In the genomic region with DNA sequence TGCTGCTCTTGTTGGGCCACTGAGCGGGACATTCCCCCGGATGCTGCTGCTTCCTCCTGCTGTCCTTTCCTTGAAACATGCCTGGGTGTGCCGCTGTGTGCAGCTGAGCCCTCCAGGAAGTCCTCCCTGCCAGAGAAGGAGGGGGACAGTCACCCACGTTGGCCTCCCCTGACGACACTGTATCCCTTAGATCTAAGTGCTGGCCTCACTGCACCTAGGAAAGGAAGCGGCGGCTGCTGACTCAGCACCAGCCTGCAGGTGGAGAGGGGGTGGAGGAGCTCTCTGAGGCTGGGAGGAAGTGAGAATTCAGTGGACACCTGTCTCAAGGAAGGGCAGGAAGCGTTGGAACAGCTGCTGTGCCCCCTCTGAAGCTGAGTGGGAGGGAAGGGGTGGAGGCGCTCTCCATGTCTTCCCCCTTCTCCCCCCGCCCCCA, we compare ENCODE assay signal across 1 cellular context.
TF ChIP-seq lines count a peak whose summit lies in the region.

No MANE protein-coding gene starts in this region.

TF ChIP-seq in K562, 482 proteins besides CTCF, POLR2A, EP300 and RAD21 (continued from another document):
- TF ChIP-seq ZFPM2 (CRISPR knock-in tag; IDR thresholded peaks at IDR 0.05) (no peak), MBD2 (IDR thresholded peaks at IDR 0.05; ENCODE audit: borderline replicate concordance, low read depth) (no peak), KAT2B (IDR thresholded peaks at IDR 0.05; ENCODE audit: low read depth, low read length) (no peak), ELF4 (CRISPR knock-in tag; IDR thresholded peaks at IDR 0.05) (no peak), CBX2 (IDR thresholded peaks at IDR 0.05; ENCODE audit: insufficient read depth, low read length, poor library complexity, severe bottlenecking) (no peak), CHD4 (IDR thresholded peaks at IDR 0.05; ENCODE audit: insufficient read depth, insufficient replicate concordance, low read depth, low read length, poor library complexity, severe bottlenecking) (no peak), ZNF263 (CRISPR knock-in tag; IDR thresholded peaks at IDR 0.05; ENCODE audit: borderline replicate concordance) (no peak), KLF10 (CRISPR knock-in tag; IDR thresholded peaks at IDR 0.05) (no peak), KDM5B (IDR thresholded peaks at IDR 0.05; ENCODE audit: insufficient replicate concordance, low read depth, low read length) (no peak), MTA2 (IDR thresholded peaks at IDR 0.05; ENCODE audit: low read depth) (no peak), C11orf30 (IDR thresholded peaks at IDR 0.05; ENCODE audit: low read depth) (peak; percentile 82), MAFF (IDR thresholded peaks at IDR 0.05; ENCODE audit: low read length) (peak; percentile 11; the same call in 1 of the 2 replicates), BRD9 (IDR thresholded peaks at IDR 0.05; ENCODE audit: low read depth, partially characterized antibody) (no peak), TOE1 (IDR thresholded peaks at IDR 0.05; ENCODE audit: borderline replicate concordance) (no peak), TOE1 (CRISPR knock-in tag; IDR thresholded peaks at IDR 0.05; ENCODE audit: borderline replicate concordance, low read depth) (no peak), SPI1 (IDR thresholded peaks at IDR 0.05; ENCODE audit: borderline replicate concordance, low read depth, low read length) (peak; percentile 20; the same call in 1 of the 2 replicates), POLR2AphosphoS2 (IDR thresholded peaks at IDR 0.05; ENCODE audit: low read length) (no peak), TAF15 (IDR thresholded peaks at IDR 0.05; ENCODE audit: low read depth, low read length) (no peak), GABPA (tag; conservative IDR thresholded peaks at IDR 0.05; ENCODE audit: low read depth) (peak; percentile 23; the same call in 1 of the 2 replicates), MAX (CRISPR knock-in tag; IDR thresholded peaks at IDR 0.05) (no peak), ZNF551 (CRISPR knock-in tag; IDR thresholded peaks at IDR 0.05) (no peak), FOXK2 (conservative IDR thresholded peaks at IDR 0.05 in 1 of 2, IDR thresholded peaks at IDR 0.05 in 1 of 2; ENCODE audit: low read depth in 2 of 2) (no peak)
- TF ChIP-seq, protein P1, sequence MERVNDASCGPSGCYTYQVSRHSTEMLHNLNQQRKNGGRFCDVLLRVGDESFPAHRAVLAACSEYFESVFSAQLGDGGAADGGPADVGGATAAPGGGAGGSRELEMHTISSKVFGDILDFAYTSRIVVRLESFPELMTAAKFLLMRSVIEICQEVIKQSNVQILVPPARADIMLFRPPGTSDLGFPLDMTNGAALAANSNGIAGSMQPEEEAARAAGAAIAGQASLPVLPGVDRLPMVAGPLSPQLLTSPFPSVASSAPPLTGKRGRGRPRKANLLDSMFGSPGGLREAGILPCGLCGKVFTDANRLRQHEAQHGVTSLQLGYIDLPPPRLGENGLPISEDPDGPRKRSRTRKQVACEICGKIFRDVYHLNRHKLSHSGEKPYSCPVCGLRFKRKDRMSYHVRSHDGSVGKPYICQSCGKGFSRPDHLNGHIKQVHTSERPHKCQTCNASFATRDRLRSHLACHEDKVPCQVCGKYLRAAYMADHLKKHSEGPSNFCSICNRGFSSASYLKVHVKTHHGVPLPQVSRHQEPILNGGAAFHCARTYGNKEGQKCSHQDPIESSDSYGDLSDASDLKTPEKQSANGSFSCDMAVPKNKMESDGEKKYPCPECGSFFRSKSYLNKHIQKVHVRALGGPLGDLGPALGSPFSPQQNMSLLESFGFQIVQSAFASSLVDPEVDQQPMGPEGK (CRISPR knock-in tag; IDR thresholded peaks at IDR 0.05; ENCODE audit: borderline replicate concordance), result no peak
- TF ChIP-seq, protein P2, sequence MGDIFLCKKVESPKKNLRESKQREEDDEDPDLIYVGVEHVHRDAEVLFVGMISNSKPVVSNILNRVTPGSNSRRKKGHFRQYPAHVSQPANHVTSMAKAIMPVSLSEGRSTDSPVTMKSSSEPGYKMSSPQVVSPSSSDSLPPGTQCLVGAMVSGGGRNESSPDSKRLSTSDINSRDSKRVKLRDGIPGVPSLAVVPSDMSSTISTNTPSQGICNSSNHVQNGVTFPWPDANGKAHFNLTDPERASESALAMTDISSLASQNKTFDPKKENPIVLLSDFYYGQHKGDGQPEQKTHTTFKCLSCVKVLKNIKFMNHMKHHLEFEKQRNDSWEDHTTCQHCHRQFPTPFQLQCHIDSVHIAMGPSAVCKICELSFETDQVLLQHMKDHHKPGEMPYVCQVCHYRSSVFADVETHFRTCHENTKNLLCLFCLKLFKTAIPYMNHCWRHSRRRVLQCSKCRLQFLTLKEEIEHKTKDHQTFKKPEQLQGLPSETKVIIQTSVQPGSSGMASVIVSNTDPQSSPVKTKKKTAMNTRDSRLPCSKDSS (IDR thresholded peaks at IDR 0.05; ENCODE audit: low read depth, partially characterized antibody), result no peak
- TF ChIP-seq, protein P3, sequence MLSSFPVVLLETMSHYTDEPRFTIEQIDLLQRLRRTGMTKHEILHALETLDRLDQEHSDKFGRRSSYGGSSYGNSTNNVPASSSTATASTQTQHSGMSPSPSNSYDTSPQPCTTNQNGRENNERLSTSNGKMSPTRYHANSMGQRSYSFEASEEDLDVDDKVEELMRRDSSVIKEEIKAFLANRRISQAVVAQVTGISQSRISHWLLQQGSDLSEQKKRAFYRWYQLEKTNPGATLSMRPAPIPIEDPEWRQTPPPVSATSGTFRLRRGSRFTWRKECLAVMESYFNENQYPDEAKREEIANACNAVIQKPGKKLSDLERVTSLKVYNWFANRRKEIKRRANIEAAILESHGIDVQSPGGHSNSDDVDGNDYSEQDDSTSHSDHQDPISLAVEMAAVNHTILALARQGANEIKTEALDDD (IDR thresholded peaks at IDR 0.05), result no peak
- TF ChIP-seq, protein P4, sequence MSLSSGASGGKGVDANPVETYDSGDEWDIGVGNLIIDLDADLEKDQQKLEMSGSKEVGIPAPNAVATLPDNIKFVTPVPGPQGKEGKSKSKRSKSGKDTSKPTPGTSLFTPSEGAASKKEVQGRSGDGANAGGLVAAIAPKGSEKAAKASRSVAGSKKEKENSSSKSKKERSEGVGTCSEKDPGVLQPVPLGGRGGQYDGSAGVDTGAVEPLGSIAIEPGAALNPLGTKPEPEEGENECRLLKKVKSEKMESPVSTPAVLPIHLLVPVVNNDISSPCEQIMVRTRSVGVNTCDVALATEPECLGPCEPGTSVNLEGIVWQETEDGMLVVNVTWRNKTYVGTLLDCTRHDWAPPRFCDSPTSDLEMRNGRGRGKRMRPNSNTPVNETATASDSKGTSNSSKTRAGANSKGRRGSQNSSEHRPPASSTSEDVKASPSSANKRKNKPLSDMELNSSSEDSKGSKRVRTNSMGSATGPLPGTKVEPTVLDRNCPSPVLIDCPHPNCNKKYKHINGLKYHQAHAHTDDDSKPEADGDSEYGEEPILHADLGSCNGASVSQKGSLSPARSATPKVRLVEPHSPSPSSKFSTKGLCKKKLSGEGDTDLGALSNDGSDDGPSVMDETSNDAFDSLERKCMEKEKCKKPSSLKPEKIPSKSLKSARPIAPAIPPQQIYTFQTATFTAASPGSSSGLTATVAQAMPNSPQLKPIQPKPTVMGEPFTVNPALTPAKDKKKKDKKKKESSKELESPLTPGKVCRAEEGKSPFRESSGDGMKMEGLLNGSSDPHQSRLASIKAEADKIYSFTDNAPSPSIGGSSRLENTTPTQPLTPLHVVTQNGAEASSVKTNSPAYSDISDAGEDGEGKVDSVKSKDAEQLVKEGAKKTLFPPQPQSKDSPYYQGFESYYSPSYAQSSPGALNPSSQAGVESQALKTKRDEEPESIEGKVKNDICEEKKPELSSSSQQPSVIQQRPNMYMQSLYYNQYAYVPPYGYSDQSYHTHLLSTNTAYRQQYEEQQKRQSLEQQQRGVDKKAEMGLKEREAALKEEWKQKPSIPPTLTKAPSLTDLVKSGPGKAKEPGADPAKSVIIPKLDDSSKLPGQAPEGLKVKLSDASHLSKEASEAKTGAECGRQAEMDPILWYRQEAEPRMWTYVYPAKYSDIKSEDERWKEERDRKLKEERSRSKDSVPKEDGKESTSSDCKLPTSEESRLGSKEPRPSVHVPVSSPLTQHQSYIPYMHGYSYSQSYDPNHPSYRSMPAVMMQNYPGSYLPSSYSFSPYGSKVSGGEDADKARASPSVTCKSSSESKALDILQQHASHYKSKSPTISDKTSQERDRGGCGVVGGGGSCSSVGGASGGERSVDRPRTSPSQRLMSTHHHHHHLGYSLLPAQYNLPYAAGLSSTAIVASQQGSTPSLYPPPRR (CRISPR knock-in tag; IDR thresholded peaks at IDR 0.05; ENCODE audit: borderline replicate concordance), result no peak
- TF ChIP-seq, protein P5, sequence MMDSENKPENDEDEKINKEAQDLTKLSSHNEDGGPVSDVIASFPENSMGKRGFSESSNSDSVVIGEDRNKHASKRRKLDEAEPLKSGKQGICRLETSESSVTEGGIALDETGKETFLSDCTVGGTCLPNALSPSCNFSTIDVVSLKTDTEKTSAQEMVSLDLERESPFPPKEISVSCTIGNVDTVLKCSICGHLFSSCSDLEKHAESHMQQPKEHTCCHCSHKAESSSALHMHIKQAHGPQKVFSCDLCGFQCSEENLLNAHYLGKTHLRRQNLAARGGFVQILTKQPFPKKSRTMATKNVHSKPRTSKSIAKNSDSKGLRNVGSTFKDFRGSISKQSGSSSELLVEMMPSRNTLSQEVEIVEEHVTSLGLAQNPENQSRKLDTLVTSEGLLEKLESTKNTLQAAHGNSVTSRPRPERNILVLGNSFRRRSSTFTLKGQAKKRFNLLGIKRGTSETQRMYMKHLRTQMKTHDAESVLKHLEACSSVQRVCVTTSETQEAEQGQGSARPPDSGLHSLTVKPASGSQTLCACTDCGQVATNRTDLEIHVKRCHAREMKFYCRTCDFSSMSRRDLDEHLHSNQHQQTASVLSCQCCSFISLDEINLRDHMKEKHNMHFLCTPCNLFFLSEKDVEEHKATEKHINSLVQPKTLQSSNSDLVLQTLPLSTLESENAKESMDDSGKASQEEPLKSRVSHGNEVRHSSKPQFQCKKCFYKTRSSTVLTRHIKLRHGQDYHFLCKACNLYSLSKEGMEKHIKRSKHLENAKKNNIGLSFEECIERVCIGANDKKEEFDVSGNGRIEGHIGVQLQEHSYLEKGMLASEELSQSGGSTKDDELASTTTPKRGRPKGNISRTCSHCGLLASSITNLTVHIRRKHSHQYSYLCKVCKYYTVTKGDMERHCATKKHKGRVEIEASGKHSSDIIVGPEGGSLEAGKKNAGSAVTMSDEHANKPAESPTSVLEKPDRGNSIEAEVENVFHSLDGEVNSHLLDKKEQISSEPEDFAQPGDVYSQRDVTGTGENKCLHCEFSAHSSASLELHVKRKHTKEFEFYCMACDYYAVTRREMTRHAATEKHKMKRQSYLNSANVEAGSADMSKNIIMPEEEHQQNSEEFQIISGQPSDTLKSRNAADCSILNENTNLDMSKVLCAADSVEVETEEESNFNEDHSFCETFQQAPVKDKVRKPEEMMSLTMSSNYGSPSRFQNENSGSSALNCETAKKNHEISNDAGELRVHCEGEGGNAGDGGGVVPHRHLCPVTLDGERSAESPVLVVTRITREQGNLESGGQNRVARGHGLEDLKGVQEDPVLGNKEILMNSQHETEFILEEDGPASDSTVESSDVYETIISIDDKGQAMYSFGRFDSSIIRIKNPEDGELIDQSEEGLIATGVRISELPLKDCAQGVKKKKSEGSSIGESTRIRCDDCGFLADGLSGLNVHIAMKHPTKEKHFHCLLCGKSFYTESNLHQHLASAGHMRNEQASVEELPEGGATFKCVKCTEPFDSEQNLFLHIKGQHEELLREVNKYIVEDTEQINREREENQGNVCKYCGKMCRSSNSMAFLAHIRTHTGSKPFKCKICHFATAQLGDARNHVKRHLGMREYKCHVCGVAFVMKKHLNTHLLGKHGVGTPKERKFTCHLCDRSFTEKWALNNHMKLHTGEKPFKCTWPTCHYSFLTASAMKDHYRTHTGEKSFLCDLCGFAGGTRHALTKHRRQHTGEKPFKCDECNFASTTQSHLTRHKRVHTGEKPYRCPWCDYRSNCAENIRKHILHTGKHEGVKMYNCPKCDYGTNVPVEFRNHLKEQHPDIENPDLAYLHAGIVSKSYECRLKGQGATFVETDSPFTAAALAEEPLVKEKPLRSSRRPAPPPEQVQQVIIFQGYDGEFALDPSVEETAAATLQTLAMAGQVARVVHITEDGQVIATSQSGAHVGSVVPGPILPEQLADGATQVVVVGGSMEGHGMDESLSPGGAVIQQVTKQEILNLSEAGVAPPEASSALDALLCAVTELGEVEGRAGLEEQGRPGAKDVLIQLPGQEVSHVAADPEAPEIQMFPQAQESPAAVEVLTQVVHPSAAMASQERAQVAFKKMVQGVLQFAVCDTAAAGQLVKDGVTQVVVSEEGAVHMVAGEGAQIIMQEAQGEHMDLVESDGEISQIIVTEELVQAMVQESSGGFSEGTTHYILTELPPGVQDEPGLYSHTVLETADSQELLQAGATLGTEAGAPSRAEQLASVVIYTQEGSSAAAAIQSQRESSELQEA (IDR thresholded peaks at IDR 0.05; ENCODE audit: low read depth), result no peak
- TF ChIP-seq, protein P6, sequence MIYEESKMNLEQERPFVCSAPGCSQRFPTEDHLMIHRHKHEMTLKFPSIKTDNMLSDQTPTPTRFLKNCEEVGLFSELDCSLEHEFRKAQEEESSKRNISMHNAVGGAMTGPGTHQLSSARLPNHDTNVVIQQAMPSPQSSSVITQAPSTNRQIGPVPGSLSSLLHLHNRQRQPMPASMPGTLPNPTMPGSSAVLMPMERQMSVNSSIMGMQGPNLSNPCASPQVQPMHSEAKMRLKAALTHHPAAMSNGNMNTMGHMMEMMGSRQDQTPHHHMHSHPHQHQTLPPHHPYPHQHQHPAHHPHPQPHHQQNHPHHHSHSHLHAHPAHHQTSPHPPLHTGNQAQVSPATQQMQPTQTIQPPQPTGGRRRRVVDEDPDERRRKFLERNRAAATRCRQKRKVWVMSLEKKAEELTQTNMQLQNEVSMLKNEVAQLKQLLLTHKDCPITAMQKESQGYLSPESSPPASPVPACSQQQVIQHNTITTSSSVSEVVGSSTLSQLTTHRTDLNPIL (CRISPR knock-in tag; IDR thresholded peaks at IDR 0.05), result no peak
- TF ChIP-seq, protein P7, sequence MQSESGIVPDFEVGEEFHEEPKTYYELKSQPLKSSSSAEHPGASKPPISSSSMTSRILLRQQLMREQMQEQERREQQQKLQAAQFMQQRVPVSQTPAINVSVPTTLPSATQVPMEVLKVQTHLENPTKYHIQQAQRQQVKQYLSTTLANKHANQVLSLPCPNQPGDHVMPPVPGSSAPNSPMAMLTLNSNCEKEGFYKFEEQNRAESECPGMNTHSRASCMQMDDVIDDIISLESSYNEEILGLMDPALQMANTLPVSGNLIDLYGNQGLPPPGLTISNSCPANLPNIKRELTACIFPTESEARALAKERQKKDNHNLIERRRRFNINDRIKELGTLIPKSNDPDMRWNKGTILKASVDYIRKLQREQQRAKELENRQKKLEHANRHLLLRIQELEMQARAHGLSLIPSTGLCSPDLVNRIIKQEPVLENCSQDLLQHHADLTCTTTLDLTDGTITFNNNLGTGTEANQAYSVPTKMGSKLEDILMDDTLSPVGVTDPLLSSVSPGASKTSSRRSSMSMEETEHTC (IDR thresholded peaks at IDR 0.05), result no peak
- TF ChIP-seq, protein P8, sequence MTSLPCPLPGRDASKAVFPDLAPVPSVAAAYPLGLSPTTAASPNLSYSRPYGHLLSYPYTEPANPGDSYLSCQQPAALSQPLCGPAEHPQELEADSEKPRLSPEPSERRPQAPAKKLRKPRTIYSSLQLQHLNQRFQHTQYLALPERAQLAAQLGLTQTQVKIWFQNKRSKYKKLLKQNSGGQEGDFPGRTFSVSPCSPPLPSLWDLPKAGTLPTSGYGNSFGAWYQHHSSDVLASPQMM (CRISPR knock-in tag; IDR thresholded peaks at IDR 0.05), result no peak
